Comparison of ENCODE assay signal across 1 cellular context in genomic region chr15:39663684-39664083, GRCh38.
TF ChIP-seq lines count a peak whose summit lies in the region.

No MANE protein-coding gene starts in this region.

TF ChIP-seq in H1, 55 proteins besides CTCF, POLR2A, EP300 and RAD21 (continued from another document):
- TF ChIP-seq USF2 (IDR thresholded peaks at IDR 0.05; ENCODE audit: low read length) (no peak), TCF12 (IDR thresholded peaks at IDR 0.05; ENCODE audit: low read depth, low read length) (no peak)
